Comparison of ENCODE assay signal across 15 cellular contexts in genomic region chr10:4721994-4722753, GRCh38.
DNase-seq lines count a peak whose midpoint lies in the region; ATAC-seq and TF ChIP-seq lines count a peak whose summit lies in the region.
"Had no signal": no experiment of that assay in that cellular context is flagged by ENCODE, and none has a peak within 500 bp of the region (broad histone marks: within the 10 kb centered on the region; RNA-seq: fewer than 3 reads in every experiment).

No MANE protein-coding gene starts in this region.

- H3K27me3 ChIP-seq in upper lobe of right lung, result no peaks in the 10 kb centered on the region

- peaks cover 2% of the 10 kb centered on the region for H3K9me3 Mint-ChIP-seq in Calu3 (ENCODE audit: low read depth, unreplicated experiment)
- H3K9me3 Mint-ChIP-seq: CD8-positive, alpha-beta T cell had no signal

- H3K4me3 ChIP-seq in epithelial cell of esophagus (ENCODE audit: low read length) (no peak overlapping the region), upper lobe of right lung (no peak overlapping the region)

- H3K4me1 ChIP-seq in upper lobe of right lung, result no peaks in the 10 kb centered on the region

- intact Hi-C loops in Calu3 (cut with micrococcal nuclease; ENCODE audit: unreplicated experiment), result no loop called here
- intact Hi-C loops in upper lobe of right lung (cut with DNase I), result no loop called here

- H3K36me3 ChIP-seq in upper lobe of right lung, result no peaks in the 10 kb centered on the region

- TF ChIP-seq CTCF in Calu3 (IDR thresholded peaks at IDR 0.05; ENCODE audit: unreplicated experiment) (no peak), epithelial cell of esophagus (IDR thresholded peaks at IDR 0.05; ENCODE audit: insufficient read depth, low read depth, low read length, missing control alignments) (no peak), upper lobe of right lung (IDR thresholded peaks at IDR 0.05) (no peak)

- peaks cover 7% of the 10 kb centered on the region for H3K36me3 Mint-ChIP-seq in Calu3 (ENCODE audit: insufficient read depth, unreplicated experiment)
- H3K36me3 Mint-ChIP-seq: CD8-positive, alpha-beta T cell had no signal

- H3K9me3 ChIP-seq in upper lobe of right lung, result no peaks in the 10 kb centered on the region

- peak overlapping the region; percentile 54 for H3K27ac Mint-ChIP-seq in Calu3 (ENCODE audit: unreplicated experiment)
- H3K27ac Mint-ChIP-seq: activated CD8-positive, alpha-beta T cell treated with anti-CD3 and anti-CD28 coated beads, Interleukin-2, amount 10 ng/mL, durations not matched to agents 7 days and 5 days; CD8-positive, alpha-beta T cell had no signal

- ATAC-seq in HG03378 (IDR thresholded peaks at IDR 0.05; ENCODE audit: unreplicated experiment) (no peak), upper lobe of right lung (no peak)
- ATAC-seq: activated CD8-positive, alpha-beta T cell treated with anti-CD3 and anti-CD28 coated beads, Interleukin-2, amount 10 ng/mL, durations not matched to agents 7 days and 5 days; CD8-positive, alpha-beta T cell; stimulated activated naive CD8-positive, alpha-beta T cell treated with anti-CD3 and anti-CD28 coated beads, Interleukin-15, Interleukin-2, amounts not matched to agents 100 U/mL and 50 U/mL, for 24 hours had no signal

- peaks cover 44% of the 10 kb centered on the region for H3K4me1 Mint-ChIP-seq in Calu3 (ENCODE audit: low read depth, unreplicated experiment)

- CTCF ChIA-PET in Calu3 (lab: Charles Lee), result no interaction called here

- H3K27ac ChIP-seq in upper lobe of right lung, result no peak overlapping the region

- H3K27me3 Mint-ChIP-seq in Calu3 (ENCODE audit: unreplicated experiment), result no peaks in the 10 kb centered on the region

- peak; percentile 43 for DNase-seq in Calu3
- peak; percentile 47 for DNase-seq in M059J (ENCODE audit: low read depth)
- DNase-seq in epithelial cell of esophagus (ENCODE audit: low read depth), result peak; percentile 96
- DNase-seq in renal cortical epithelial cell (ENCODE audit: low read depth), result peak; percentile 73
- no peak for DNase-seq in activated CD4-positive, alpha-beta T cell treated with anti-CD3 and anti-CD28 coated beads for 48 hours
- no peak for DNase-seq in upper lobe of right lung
- no peak for DNase-seq in Kasumi-1 (lab: John Stamatoyannopoulos, UW)
- DNase-seq: activated CD8-positive, alpha-beta T cell treated with anti-CD3 and anti-CD28 coated beads, Interleukin-2, amount 10 ng/mL, durations not matched to agents 7 days and 5 days; activated naive CD4-positive, alpha-beta T cell treated with Interleukin-2 at 50 U/mL for 16 hours; CD8-positive, alpha-beta T cell; foreskin melanocyte; NCI-H524; stimulated activated CD4-positive, alpha-beta T cell treated with anti-CD3 and anti-CD28 coated beads, Interleukin-4, amount 100 ng/mL, for 4 hours; stimulated activated naive CD8-positive, alpha-beta T cell treated with anti-CD3 and anti-CD28 coated beads, Interleukin-15, Interleukin-2, amounts not matched to agents 100 U/mL and 50 U/mL, for 24 hours had no signal

- no peak overlapping the region for H3K4me3 Mint-ChIP-seq in Calu3 (ENCODE audit: low read depth, unreplicated experiment)
- H3K4me3 Mint-ChIP-seq: activated CD8-positive, alpha-beta T cell treated with anti-CD3 and anti-CD28 coated beads, Interleukin-2, amount 10 ng/mL, durations not matched to agents 7 days and 5 days; CD8-positive, alpha-beta T cell had no signal

- no TSS peak for BruUV-seq in Calu3 (replicated peaks; lab: Mats Ljungman, UMichigan)

Comparison
In these comparisons a context has a peak if more than half of its experiments do, and no peak if none do; other contexts are left out.
1. DNase-seq: peak in Calu3 (single experiment), M059J (single experiment), epithelial cell of esophagus (single experiment) and renal cortical epithelial cell (single experiment); none in activated CD4-positive, alpha-beta T cell treated with anti-CD3 and anti-CD28 coated beads for 48 hours (single experiment), upper lobe of right lung (single experiment) and Kasumi-1 (0 of 2).